ENCODE assay signal across 8 cellular contexts in genomic region chr15:72230197-72231065, GRCh38. TPM values are rescaled to one million over a fixed set of nuclear protein-coding genes. Genes with fewer than 3 reads are reported as not detected.
DNase-seq lines count a peak whose midpoint lies in the region; ATAC-seq and TF ChIP-seq lines count a peak whose summit lies in the region.

No MANE protein-coding gene starts in this region.

- H3K4me3 Mint-ChIP-seq in HFFc6 (peak overlapping the region; percentile 100), endodermal cell (peak overlapping the region; percentile 99)

- peak overlapping the region; percentile 93 for H3K9ac ChIP-seq in endodermal cell (ENCODE audit: extremely low read depth, low read length, poor library complexity, severe bottlenecking)

- peaks cover 34% of the 10 kb centered on the region for H3K36me3 ChIP-seq in endodermal cell (ENCODE audit: control insufficient read depth, insufficient read depth, low read length)
- peaks cover 17% of the 10 kb centered on the region for H3K36me3 ChIP-seq in mesodermal cell (ENCODE audit: control insufficient read depth, insufficient read depth, low read length)

- H3K36me3 Mint-ChIP-seq in HFFc6 (ENCODE audit: low read depth) = peaks cover 31% of the 10 kb centered on the region
- peaks cover 33% of the 10 kb centered on the region for H3K36me3 Mint-ChIP-seq in endodermal cell (ENCODE audit: low read depth)

- DNase-seq in C1 segment of cervical spinal cord (lab: John Stamatoyannopoulos, UW) = peak; percentile 22 to 92 (median 79)
- DNase-seq in HFFc6 = peak; percentile 76
- DNase-seq in NOMO-1 (lab: John Stamatoyannopoulos, UW; ENCODE audit: unreplicated experiment in 2 of 2) = peak; percentile 72 to 78
- peak; percentile 77 for DNase-seq in activated CD8-positive, alpha-beta memory T cell treated with anti-CD3 and anti-CD28 coated beads, Interleukin-2, amount 50 U/mL, for 4 hours
- DNase-seq in endodermal cell = peak; percentile 91
- peak; percentile 71 for DNase-seq in stimulated activated CD8-positive, alpha-beta memory T cell treated with anti-CD3 and anti-CD28 coated beads, Interleukin-12 subunit alpha, Interleukin-12 subunit beta, amount 100 ng/mL, for 4 hours (ENCODE audit: low read depth)

- peaks cover 9% of the 10 kb centered on the region for H3K27me3 Mint-ChIP-seq in HFFc6 (ENCODE audit: insufficient read depth)
- peaks cover 25% of the 10 kb centered on the region for H3K27me3 Mint-ChIP-seq in endodermal cell (ENCODE audit: insufficient read depth)

- H3K4me1 ChIP-seq in endodermal cell (ENCODE audit: control insufficient read depth, insufficient read depth, low read length) (peaks cover 7% of the 10 kb centered on the region), mesodermal cell (ENCODE audit: control insufficient read depth, insufficient read depth, low read length, poor library complexity, severe bottlenecking) (peaks cover 39% of the 10 kb centered on the region)

- TF ChIP-seq CTCF in HFFc6 (IDR thresholded peaks at IDR 0.05) = no peak
- no peak for TF ChIP-seq CTCF in endodermal cell (conservative IDR thresholded peaks at IDR 0.05)

- peak overlapping the region; percentile 96 for H3K27ac ChIP-seq in endodermal cell (ENCODE audit: low read depth, low read length)
- peak overlapping the region; percentile 89 for H3K27ac ChIP-seq in mesodermal cell (ENCODE audit: low read depth, low read length, severe bottlenecking)

- H3K4me3 ChIP-seq in endodermal cell (ENCODE audit: low read length) = peak overlapping the region; percentile 99
- peak overlapping the region; percentile 96 for H3K4me3 ChIP-seq in mesodermal cell (ENCODE audit: extremely low read depth, insufficient read depth, low read length, poor library complexity, severe bottlenecking)

- WGBS in endodermal cell (ENCODE audit: insufficient coverage in 1 of 2, insufficient read length in 1 of 2), 2 experiments = 0% methylated on average over 28 to 79 of the region's 79 CpGs
- WGBS in mesodermal cell (ENCODE audit: insufficient coverage in 2 of 2), 2 experiments = 0 to 1% methylated on average over 49 to 71 of the region's 79 CpGs

- H3K4me1 Mint-ChIP-seq in HFFc6 (ENCODE audit: low read depth) (peaks cover 63% of the 10 kb centered on the region), endodermal cell (peaks cover 48% of the 10 kb centered on the region)

- H3K27me3 ChIP-seq in endodermal cell (ENCODE audit: control insufficient read depth, insufficient read depth, low read length, poor library complexity, severe bottlenecking) = peaks cover 9% of the 10 kb centered on the region

- H3K9me3 Mint-ChIP-seq in HFFc6 (no peaks in the 10 kb centered on the region), endodermal cell (no peaks in the 10 kb centered on the region)

- H3K9me3 ChIP-seq in endodermal cell (ENCODE audit: control insufficient read depth, low read length) (no peaks in the 10 kb centered on the region), mesodermal cell (ENCODE audit: control insufficient read depth, low read length) (no peaks in the 10 kb centered on the region)

- no peak for ATAC-seq in HG03196 (IDR thresholded peaks at IDR 0.05; ENCODE audit: unreplicated experiment)

- peak overlapping the region; percentile 98 for H3K27ac Mint-ChIP-seq in HFFc6
- H3K27ac Mint-ChIP-seq in endodermal cell = peak overlapping the region; percentile 98

RNA-seq across cellular contexts. Expression of gene PKM, which starts 0.6 kb away (rescaled TPM):
- 1,000 to 10,000 TPM; 2,533 to 2,832 (median 2,656) TPM for total RNA-seq in HFFc6 (2021; fragmentation: NEBNext Ultra II Directional; extraction: Animal tissue kit (Norgen Biotek cat#: 25700))
- 1,000 to 10,000 TPM; 2,197 to 2,355 TPM for total RNA-seq in endodermal cell
- polyA plus RNA-seq in endodermal cell (2013, experiment 1 of 2) = 1,203 TPM
- 1,289 TPM for polyA plus RNA-seq in endodermal cell (2013, experiment 2 of 2)
- polyA plus RNA-seq in mesodermal cell (2013, experiment 1 of 2) = 1,291 TPM
- polyA plus RNA-seq in mesodermal cell (2013, experiment 2 of 2) = 1,080 TPM

RNA-seq across cellular contexts. Expression of gene GRAMD2A, which starts 32.8 kb away (rescaled TPM):
- under 1 TPM in 1 of 6 experiments, not detected in 5; 0.14 TPM for total RNA-seq in HFFc6 (2021; fragmentation: NEBNext Ultra II Directional; extraction: Animal tissue kit (Norgen Biotek cat#: 25700))
- total RNA-seq in endodermal cell = 1 to 10 TPM; 2.0 TPM
- 1.0 TPM for polyA plus RNA-seq in endodermal cell (2013, experiment 1 of 2)
- 0.54 TPM for polyA plus RNA-seq in endodermal cell (2013, experiment 2 of 2)
- not detected for polyA plus RNA-seq in mesodermal cell (2013, experiment 1 of 2)
- polyA plus RNA-seq in mesodermal cell (2013, experiment 2 of 2) = 0.66 TPM

RNA-seq across cellular contexts. Expression of gene PARP6, which starts 41.9 kb away (rescaled TPM):
- 10 to 100 TPM; 21.6 to 27.8 (median 24.6) TPM for total RNA-seq in HFFc6 (2021; fragmentation: NEBNext Ultra II Directional; extraction: Animal tissue kit (Norgen Biotek cat#: 25700))
- total RNA-seq in endodermal cell = 10 to 100 TPM; 87.3 to 92.1 TPM
- polyA plus RNA-seq in endodermal cell (2013, experiment 1 of 2) = 74.3 TPM
- 56.8 TPM for polyA plus RNA-seq in endodermal cell (2013, experiment 2 of 2)
- 39.9 TPM for polyA plus RNA-seq in mesodermal cell (2013, experiment 1 of 2)
- 34.5 TPM for polyA plus RNA-seq in mesodermal cell (2013, experiment 2 of 2)
